ENCODE assay signal across 8 cellular contexts in the genomic region with DNA sequence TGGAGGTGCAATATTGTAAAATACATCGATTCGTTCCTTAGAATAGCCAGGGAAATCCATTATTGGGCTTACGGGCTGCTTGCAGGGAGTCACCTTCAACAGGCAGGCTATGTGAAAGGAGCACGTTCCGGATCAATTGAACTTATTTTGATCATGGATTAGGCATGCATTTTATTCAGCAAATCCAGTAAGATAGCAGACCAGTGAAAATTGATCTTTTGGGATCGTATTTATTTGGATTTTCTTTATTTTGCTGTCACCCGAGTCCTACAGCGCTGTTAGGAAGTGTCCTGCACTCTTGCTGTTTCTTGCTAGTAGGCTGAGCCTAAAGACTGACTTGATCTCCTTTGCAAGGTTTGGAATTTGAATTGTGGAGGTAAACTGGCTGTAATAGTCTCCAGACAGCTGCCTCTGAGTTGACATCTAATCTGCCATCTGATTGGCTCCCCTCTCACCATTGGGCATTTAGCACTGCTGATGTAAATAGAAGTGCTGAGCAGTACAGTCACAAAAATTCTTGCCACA. TPM values are rescaled to one million over a fixed set of nuclear protein-coding genes. Genes with fewer than 3 reads are reported as not detected.
DNase-seq lines count a peak whose midpoint lies in the region; ATAC-seq and TF ChIP-seq lines count a peak whose summit lies in the region.

No MANE protein-coding gene starts in this region.

- DNase-seq in GM12865 (ENCODE audit: low read depth) (peak; percentile 89), M059J (ENCODE audit: low read depth) (peak; percentile 98), RWPE2 (ENCODE audit: low spot score) (no peak), adipocyte (ENCODE audit: low read depth) (peak; percentile 93), glomerular endothelial cell (ENCODE audit: extremely low read depth, low read depth, low spot score) (peak; percentile 72), cortex of kidney (lab: John Stamatoyannopoulos, UW) (no peak)

- no peaks in the 10 kb centered on the region for H3K9me3 ChIP-seq in HEK293 (ENCODE audit: control insufficient read depth, insufficient read depth, low read depth, low read length)
- H3K9me3 ChIP-seq in RWPE2 (ENCODE audit: severe bottlenecking), result no peaks in the 10 kb centered on the region
- no peaks in the 10 kb centered on the region for H3K9me3 ChIP-seq in adipocyte (ENCODE audit: control insufficient read depth, low read length)
- H3K9me3 ChIP-seq in neutrophil, result no peaks in the 10 kb centered on the region

- H3K9ac ChIP-seq in adipocyte (ENCODE audit: low read length), result peak overlapping the region; percentile 89

- H3K4me3 ChIP-seq in GM12865 (ENCODE audit: low read depth, low read length) (peak overlapping the region; percentile 65), HEK293 (ENCODE audit: low read depth, low read length) (peak overlapping the region; percentile 94), RWPE2 (ENCODE audit: severe bottlenecking) (peak overlapping the region; percentile 97), adipocyte (ENCODE audit: low read length) (peak overlapping the region; percentile 88), neutrophil (ENCODE audit: low read depth in 1 of 2, low read length in 1 of 2) (peak overlapping the region; percentile 80 to 88)

- peak; percentile 81 for ATAC-seq in RWPE2 (ENCODE audit: low read depth)

- H3K27me3 ChIP-seq in RWPE2 (ENCODE audit: insufficient read depth, poor library complexity, severe bottlenecking) (no peaks in the 10 kb centered on the region), adipocyte (replicated peaks; ENCODE audit: control insufficient read depth, insufficient read depth, low read length) (no peaks in the 10 kb centered on the region), neutrophil (peaks cover 7% of the 10 kb centered on the region)

- TF ChIP-seq CTCF in GM12865 (IDR thresholded peaks at IDR 0.05; ENCODE audit: insufficient read depth, low read depth, low read length, missing control alignments) (no peak), HEK293 (tag by site-specific recombination; IDR thresholded peaks at IDR 0.05) (no peak), RWPE2 (IDR thresholded peaks at IDR 0.05; ENCODE audit: poor library complexity, severe bottlenecking) (no peak), neutrophil (IDR thresholded peaks at IDR 0.05) (no peak)

- CTCF ChIA-PET in HEK293 (lab: Yijun Ruan, JAX), result interaction anchor here (0.6 to 1.5 kb wide), 3 partner anchors 9 to 162 kb away, joined by 3 to 5 read pairs (median 3); no protein-coding TSS in a partner anchor

- peaks cover 35% of the 10 kb centered on the region for H3K4me1 ChIP-seq in HEK293 (ENCODE audit: control insufficient read depth, insufficient read depth, low read length)
- peaks cover 27% of the 10 kb centered on the region for H3K4me1 ChIP-seq in RWPE2 (ENCODE audit: insufficient read depth, poor library complexity, severe bottlenecking)
- peaks cover 52% of the 10 kb centered on the region for H3K4me1 ChIP-seq in adipocyte (ENCODE audit: control insufficient read depth, insufficient read depth, low read length)
- H3K4me1 ChIP-seq in neutrophil (ENCODE audit: control insufficient read depth in 1 of 2, insufficient read depth in 1 of 2, low read depth in 1 of 2, low read length in 1 of 2), result peaks cover 41% of the 10 kb centered on the region in 2 experiments

- peak overlapping the region; percentile 99 for H3K27ac ChIP-seq in HEK293 (ENCODE audit: extremely low read depth, low read depth, low read length)
- H3K27ac ChIP-seq in RWPE2 (ENCODE audit: poor library complexity, severe bottlenecking), result peak overlapping the region; percentile 90
- H3K27ac ChIP-seq in neutrophil, result peak overlapping the region; percentile 88

- POLR2A ChIA-PET in HEK293 (lab: Yijun Ruan, JAX), result interaction anchor here (0.5 to 2.7 kb wide), 13 partner anchors 9 to 1465 kb away, joined by 3 to 10 read pairs (median 3); a partner anchor contains a TSS

- H3K36me3 ChIP-seq in HEK293 (ENCODE audit: control insufficient read depth in 2 of 2, insufficient read depth in 1 of 2, low read length in 2 of 2) (peaks cover 0 to 2% of the 10 kb centered on the region in 2 experiments; a peak in 1 of 3 replicates), RWPE2 (ENCODE audit: low read depth) (peaks cover 4% of the 10 kb centered on the region; the same call in 1 of the 2 replicates), adipocyte (ENCODE audit: control insufficient read depth, insufficient read depth, low read length, severe bottlenecking) (no peaks in the 10 kb centered on the region), neutrophil (no peaks in the 10 kb centered on the region)

TF ChIP-seq in HEK293, 187 proteins besides CTCF, POLR2A, EP300 and RAD21:
- no peak for TF ChIP-seq ZNF777 (tag by site-specific recombination; IDR thresholded peaks at IDR 0.05; ENCODE audit: borderline replicate concordance)
- peak; percentile 16; the same call in 1 of the 2 replicates for TF ChIP-seq ZBTB8A (tag by site-specific recombination; IDR thresholded peaks at IDR 0.05)
- 0 out of 2 replicates have a peak, but pooled peaks have one; percentile 19 for TF ChIP-seq ZNF335 (tag by site-specific recombination; conservative IDR thresholded peaks at IDR 0.05)
- TF ChIP-seq SP7 (tag by site-specific recombination; IDR thresholded peaks at IDR 0.05), result 0 out of 2 replicates have a peak, but pooled peaks have one; percentile 13
- TF ChIP-seq ZNF2 (tag by site-specific recombination; IDR thresholded peaks at IDR 0.05), result no peak; the same call in 1 of the 2 replicates
- TF ChIP-seq MYNN (tag by site-specific recombination; IDR thresholded peaks at IDR 0.05; ENCODE audit: borderline replicate concordance), result no peak
- TF ChIP-seq ZBTB17 (tag by site-specific recombination; IDR thresholded peaks at IDR 0.05), result peak; percentile 96
- TF ChIP-seq IKZF3 (tag by site-specific recombination; IDR thresholded peaks at IDR 0.05), result peak; percentile 45
- no peak for TF ChIP-seq ZNF624 (tag by site-specific recombination; IDR thresholded peaks at IDR 0.05)
- TF ChIP-seq ZNF350 (tag by site-specific recombination; IDR thresholded peaks at IDR 0.05), result no peak
- no peak for TF ChIP-seq ZNF391 (tag by site-specific recombination; IDR thresholded peaks at IDR 0.05; ENCODE audit: borderline replicate concordance, low read depth)
- TF ChIP-seq ZNF600 (tag by site-specific recombination; IDR thresholded peaks at IDR 0.05), result peak; percentile 98
- TF ChIP-seq TRIM28 (IDR thresholded peaks at IDR 0.05; ENCODE audit: borderline replicate concordance, low read length), result peak; percentile 75; the same call in 1 of the 2 replicates
- TF ChIP-seq ZNF561 (tag by site-specific recombination; IDR thresholded peaks at IDR 0.05; ENCODE audit: borderline replicate concordance), result peak; percentile 56; the same call in 1 of the 2 replicates
- TF ChIP-seq ZNF785 (tag by site-specific recombination; IDR thresholded peaks at IDR 0.05), result no peak
- TF ChIP-seq ZNF341 (tag by site-specific recombination; IDR thresholded peaks at IDR 0.05; ENCODE audit: low read depth), result peak; percentile 50
- TF ChIP-seq ZFP69B (tag by site-specific recombination; IDR thresholded peaks at IDR 0.05), result 0 out of 2 replicates have a peak, but pooled peaks have one; percentile 15
- 0 out of 2 replicates have a peak, but pooled peaks have one; percentile 8 for TF ChIP-seq BCL11A (tag by site-specific recombination; IDR thresholded peaks at IDR 0.05; ENCODE audit: low read depth)
- peak; percentile 44; the same call in 1 of the 2 replicates for TF ChIP-seq ZEB2 (tag by site-specific recombination; IDR thresholded peaks at IDR 0.05)
- TF ChIP-seq ZNF830 (tag by site-specific recombination; IDR thresholded peaks at IDR 0.05; ENCODE audit: low read depth), result no peak
- peak; percentile 82 for TF ChIP-seq ZNF660 (tag by site-specific recombination; IDR thresholded peaks at IDR 0.05)
- TF ChIP-seq ZBTB21 (tag by site-specific recombination; IDR thresholded peaks at IDR 0.05), result no peak
- 0 out of 2 replicates have a peak, but pooled peaks have one; percentile 41 for TF ChIP-seq ZXDB (tag by site-specific recombination; IDR thresholded peaks at IDR 0.05)
- TF ChIP-seq MEIS1 (CRISPR knock-in tag; IDR thresholded peaks at IDR 0.05; ENCODE audit: borderline replicate concordance), result no peak
- TF ChIP-seq ZNF169 (tag by site-specific recombination; IDR thresholded peaks at IDR 0.05), result no peak
- peak; percentile 53 for TF ChIP-seq SP2 (tag by site-specific recombination; IDR thresholded peaks at IDR 0.05)
- peak; percentile 62 for TF ChIP-seq ZNF366 (tag by site-specific recombination; conservative IDR thresholded peaks at IDR 0.05)
- no peak for TF ChIP-seq ZNF555 (tag by site-specific recombination; conservative IDR thresholded peaks at IDR 0.05)
- TF ChIP-seq ZBTB48 (tag by site-specific recombination; IDR thresholded peaks at IDR 0.05), result no peak
- TF ChIP-seq SCRT2 (tag by site-specific recombination; IDR thresholded peaks at IDR 0.05), result peak; percentile 92
TF ChIP-seq in HEK293: peak in this region for 17.

RNA-seq across cellular contexts. Expression of a gene that starts 3.0 kb away (rescaled TPM):
- 8.3 and 18.2 TPM in 2 replicates for total RNA-seq in M059J (2014; rRNA removed; shearing (Covaris generic))
- total RNA-seq in glomerular endothelial cell, result 41.4 and 72.3 TPM in 2 replicates

Comparison
In these comparisons a context has a peak if more than half of its experiments do, and no peak if none do; other contexts are left out.
1. DNase-seq: peak in GM12865 (single experiment), M059J (single experiment), adipocyte (single experiment) and glomerular endothelial cell (single experiment); none in RWPE2 (single experiment) and cortex of kidney (single experiment).
2. Peak in every context shown above with its lines, with median percentiles within 50 percentile points of each other: H3K4me3 ChIP-seq and H3K27ac ChIP-seq.